ENCODE assay signal across 27 cellular contexts in genomic region chr2:232687382-232688160, GRCh38. TPM values are rescaled to one million over a fixed set of nuclear protein-coding genes. Genes with fewer than 3 reads are reported as not detected.
DNase-seq lines count a peak whose midpoint lies in the region; ATAC-seq, FAIRE-seq and TF ChIP-seq lines count a peak whose summit lies in the region.
"Had no signal": no experiment of that assay in that cellular context is flagged by ENCODE, and none has a peak within 500 bp of the region (broad histone marks: within the 10 kb centered on the region; RNA-seq: fewer than 3 reads in every experiment).

No MANE protein-coding gene starts in this region.

- H3K36me3 ChIP-seq in BLaER1 treated with 17β-estradiol and CSF1 and Interleukin-3, amounts not matched to agents 10 nM and 100 nM = no peaks in the 10 kb centered on the region
- no peaks in the 10 kb centered on the region for H3K36me3 ChIP-seq in KMS-11 (ENCODE audit: insufficient read depth)
- no peaks in the 10 kb centered on the region for H3K36me3 ChIP-seq in K562 (ENCODE audit: control insufficient read depth, insufficient read depth, low read length)

- H4K20me1 ChIP-seq in BLaER1 treated with 17β-estradiol and CSF1 and Interleukin-3, amounts not matched to agents 10 nM and 100 nM = no peaks in the 10 kb centered on the region
- H4K20me1 ChIP-seq in KMS-11 (ENCODE audit: insufficient read depth) (no peaks in the 10 kb centered on the region), K562 (replicated peaks; ENCODE audit: control insufficient read depth, insufficient read depth, low read length) (no peaks in the 10 kb centered on the region)

- H3K9me1 ChIP-seq in K562 (ENCODE audit: control insufficient read depth, insufficient read depth, low read length) = no peaks in the 10 kb centered on the region

- intact Hi-C loops in K562 (cut with micrococcal nuclease) = no loop called here
- intact Hi-C loops in posterior vena cava (cut with DNase I) = no loop called here

- H3K79me2 ChIP-seq in KMS-11 (ENCODE audit: insufficient read depth, low read depth) (no peaks in the 10 kb centered on the region), K562 (ENCODE audit: control insufficient read depth, insufficient read depth, low read length) (no peaks in the 10 kb centered on the region)

- H2AFZ ChIP-seq in KMS-11 (ENCODE audit: low read depth) (peak overlapping the region; percentile 64), K562 (ENCODE audit: low read depth, low read length) (no peak overlapping the region)

- no peak for FAIRE-seq in K562 (lab: Jason Lieb, UNC)
- FAIRE-seq: colon had no signal

- ATAC-seq in K562 = no peak
- no peak for ATAC-seq in activated T-cell treated with anti-CD3 and anti-CD28 coated beads, Interleukin-2, amount 50 U/mL, for 4 hours
- ATAC-seq: activated naive CD4-positive, alpha-beta T cell treated with anti-CD3 and anti-CD28 coated beads, Interleukin-2, amount 50 U/mL, for 72 hours; esophagus mucosa; foreskin keratinocyte; left lobe of liver; T-cell had no signal

- H3K27ac ChIP-seq in BLaER1 treated with 17β-estradiol and CSF1 and Interleukin-3, amounts not matched to agents 10 nM and 100 nM = no peak overlapping the region
- H3K27ac ChIP-seq in KMS-11 = peak overlapping the region; percentile 63
- H3K27ac ChIP-seq in K562 (ENCODE audit: extremely low read depth, low read depth, low read length) = no peak overlapping the region
- H3K27ac ChIP-seq: C4-2B, foreskin keratinocyte had no signal

- no peak for TF ChIP-seq POLR2A in K562 (conservative IDR thresholded peaks at IDR 0.05)

- H3K4me3 Mint-ChIP-seq in immature natural killer cell = no peak overlapping the region
- H3K4me3 Mint-ChIP-seq in activated T-cell treated with anti-CD3 and anti-CD28 coated beads, Interleukin-2, amount 50 U/mL, for 4 hours = no peak overlapping the region
- H3K4me3 Mint-ChIP-seq: naive B cell, T-cell had no signal

- H3K4me1 Mint-ChIP-seq in immature natural killer cell = no peaks in the 10 kb centered on the region
- H3K4me1 Mint-ChIP-seq in activated T-cell treated with anti-CD3 and anti-CD28 coated beads, Interleukin-2, amount 50 U/mL, for 4 hours (ENCODE audit: low read depth) = no peaks in the 10 kb centered on the region
- H3K4me1 Mint-ChIP-seq: naive B cell, T-cell had no signal

- no peak for TF ChIP-seq EP300 in K562 (IDR thresholded peaks at IDR 0.05; ENCODE audit: low read length)

- no TSS peak for BruUV-seq in K562 (replicated peaks; lab: Mats Ljungman, UMichigan)

- H3K36me3 Mint-ChIP-seq in immature natural killer cell = no peaks in the 10 kb centered on the region
- H3K36me3 Mint-ChIP-seq in activated T-cell treated with anti-CD3 and anti-CD28 coated beads, Interleukin-2, amount 50 U/mL, for 4 hours (ENCODE audit: insufficient read depth) = no peaks in the 10 kb centered on the region
- H3K36me3 Mint-ChIP-seq: activated naive CD4-positive, alpha-beta T cell treated with anti-CD3 and anti-CD28 coated beads, Interleukin-2, amount 50 U/mL, for 72 hours; naive B cell; T-cell had no signal

- in situ Hi-C loops in K562 (cut with MboI) = no loop called here

- H3K9me3 ChIP-seq in BLaER1 treated with 17β-estradiol and CSF1 and Interleukin-3, amounts not matched to agents 10 nM and 100 nM (replicated peaks in 1 of 11) = peaks cover 0 to 6% (median 0%) of the 10 kb centered on the region in 11 experiments; a peak in 1 of 22 replicates
- H3K9me3 ChIP-seq in K562 (replicated peaks; ENCODE audit: control insufficient read depth, insufficient read depth, low read depth, low read length) = no peaks in the 10 kb centered on the region
- H3K9me3 ChIP-seq: Caco-2 had no signal

- peaks cover 0 to 7% (median 2%) of the 10 kb centered on the region in 3 donors for H3K27me3 Mint-ChIP-seq in immature natural killer cell (ENCODE audit: low read depth in 3 of 3)
- no peaks in the 10 kb centered on the region for H3K27me3 Mint-ChIP-seq in activated T-cell treated with anti-CD3 and anti-CD28 coated beads, Interleukin-2, amount 50 U/mL, for 4 hours (ENCODE audit: low read depth)

- TF ChIP-seq CTCF in KMS-11 (conservative IDR thresholded peaks at IDR 0.05; ENCODE audit: low read depth, low read length) (no peak), K562 (IDR thresholded peaks at IDR 0.05 in 2 of 3, conservative IDR thresholded peaks at IDR 0.05 in 1 of 3; ENCODE audit: insufficient read depth in 2 of 3, low read depth in 1 of 3, low read length in 3 of 3) (no peak)

- DNase-seq in K562 (ENCODE audit: extremely low read depth in 1 of 4, low spot score in 3 of 4) = no peak
- peak; percentile 50 for DNase-seq in posterior vena cava (ENCODE audit: low spot score)
- DNase-seq in hippocampal formation (lab: John Stamatoyannopoulos, UW) = no peak
- no peak for DNase-seq in immature natural killer cell
- DNase-seq in activated T-cell treated with anti-CD3 and anti-CD28 coated beads, Interleukin-2, amount 50 U/mL, for 4 hours = no peak
- DNase-seq: activated CD4-positive, alpha-beta T cell treated with anti-CD3 and anti-CD28 coated beads, Interleukin-2, amount 50 U/mL, for 48 hours; activated CD4-positive, CD25-positive, alpha-beta regulatory T cell; Caco-2; DND-41; foreskin keratinocyte; H7; mesendoderm; naive B cell; NCI-H2081; nucleus accumbens; stimulated activated CD4-positive, alpha-beta T cell treated with anti-CD3 and anti-CD28 coated beads, Interleukin-2, amount 100 ng/mL, for 24 hours; T-cell; trophoblast cell had no signal

- H3K27ac Mint-ChIP-seq in immature natural killer cell = no peak overlapping the region
- H3K27ac Mint-ChIP-seq: activated naive CD4-positive, alpha-beta T cell treated with anti-CD3 and anti-CD28 coated beads, Interleukin-2, amount 50 U/mL, for 72 hours had no signal

- no peak overlapping the region for H3K4me3 ChIP-seq in BLaER1 treated with 17β-estradiol and CSF1 and Interleukin-3, amounts not matched to agents 10 nM and 100 nM
- H3K4me3 ChIP-seq in KMS-11 (IDR thresholded peaks at IDR 0.05; ENCODE audit: insufficient read depth, low read depth, low read length) (no peak overlapping the region), K562 (no peak overlapping the region)
- H3K4me3 ChIP-seq: smooth muscle cell had no signal

- peak overlapping the region in 7 of 11 experiments; percentile 5 to 59 (median 38); a peak in 13 of 22 replicates for H3K4me2 ChIP-seq in BLaER1 treated with 17β-estradiol and CSF1 and Interleukin-3, amounts not matched to agents 10 nM and 100 nM
- H3K4me2 ChIP-seq in KMS-11 = peak overlapping the region; percentile 95
- H3K4me2 ChIP-seq in K562 (ENCODE audit: insufficient read depth, low read length) = no peak overlapping the region
- H3K4me2 ChIP-seq: smooth muscle cell had no signal

- POLR2A ChIA-PET in K562 (lab: Yijun Ruan, JAX) = no interaction called here

- no peaks in the 10 kb centered on the region for H3K9me3 Mint-ChIP-seq in immature natural killer cell
- no peaks in the 10 kb centered on the region for H3K9me3 Mint-ChIP-seq in activated T-cell treated with anti-CD3 and anti-CD28 coated beads, Interleukin-2, amount 50 U/mL, for 4 hours
- H3K9me3 Mint-ChIP-seq: T-cell had no signal

- peaks cover 0 to 13% (median 9%) of the 10 kb centered on the region in 10 experiments; a peak in 14 of 20 replicates for H3K4me1 ChIP-seq in BLaER1 treated with 17β-estradiol and CSF1 and Interleukin-3, amounts not matched to agents 10 nM and 100 nM
- peaks cover 34% of the 10 kb centered on the region for H3K4me1 ChIP-seq in KMS-11 (ENCODE audit: low read depth, poor library complexity, severe bottlenecking)
- H3K4me1 ChIP-seq in K562 (replicated peaks in 1 of 2; ENCODE audit: control insufficient read depth in 2 of 2, insufficient read depth in 2 of 2, low read length in 2 of 2) = no peaks in the 10 kb centered on the region; a peak in 2 of 5 replicates
- H3K4me1 ChIP-seq: Caco-2, foreskin keratinocyte had no signal

- CTCF ChIA-PET in K562 (lab: Yijun Ruan, JAX; ENCODE audit: low intra/inter-chr PET ratio) = no interaction called here

- WGBS in K562 (ENCODE audit: insufficient coverage, low coverage, missing lambda C conversion rate) = 11% methylated on average over 9 of the region's 11 CpGs

- H3K27me3 ChIP-seq in BLaER1 treated with 17β-estradiol and CSF1 and Interleukin-3, amounts not matched to agents 10 nM and 100 nM = no peaks in the 10 kb centered on the region
- H3K27me3 ChIP-seq in KMS-11 (ENCODE audit: insufficient read depth, low read depth) (no peaks in the 10 kb centered on the region), K562 (ENCODE audit: control insufficient read depth in 2 of 2, insufficient read depth in 2 of 2, low read length in 2 of 2) (no peaks in the 10 kb centered on the region; a peak in 2 of 5 replicates)

- TF ChIP-seq RAD21 in K562 (CRISPR knock-in tag; conservative IDR thresholded peaks at IDR 0.05 in 1 of 2, IDR thresholded peaks at IDR 0.05 in 1 of 2) = no peak

- 0 out of 22 replicates have a peak overlapping the region, but pooled peaks of 1 of the 11 experiments have one; percentile 18 for H3K9ac ChIP-seq in BLaER1 treated with 17β-estradiol and CSF1 and Interleukin-3, amounts not matched to agents 10 nM and 100 nM
- H3K9ac ChIP-seq in KMS-11 (peak overlapping the region; percentile 35; the same call in 1 of the 2 replicates), K562 (ENCODE audit: insufficient read depth in 1 of 2, low read depth in 2 of 2, low read length in 2 of 2) (no peak overlapping the region)

RNA-seq across cellular contexts. Expression of gene GIGYF2, which starts 9.6 kb away (rescaled TPM):
- 104 and 257 TPM in 2 replicates for total RNA-seq in K562 (2011; cell fraction: chromatin; rRNA removed; ENCODE audit: low replicate concordance)
- total RNA-seq in K562 (2011; cell fraction: nucleolus; rRNA removed) = 46.5 and 65.3 TPM in 2 replicates
- total RNA-seq in K562 (2011; cell fraction: nucleoplasm; rRNA removed) = 98.1 and 157 TPM in 2 replicates
- total RNA-seq in K562 (2014; rRNA removed) = 29.2 and 35.9 TPM in 2 replicates
- total RNA-seq in K562 (2014; rRNA removed; fragmentation: Illumina TruSeq; extraction: Trizol) = 50.6 and 51.9 TPM in 2 replicates
- total RNA-seq in K562 (2015; rRNA removed; fragmentation: Illumina TruSeq; extraction: Trizol) = 45.3 and 52.7 TPM in 2 replicates
- total RNA-seq in K562 (2021) = 36.0 and 37.3 TPM in 2 replicates
- polyA plus RNA-seq in K562 (2011; rRNA removed) = 37.3 and 38.4 TPM in 2 replicates
- polyA plus RNA-seq in K562 (2011; cell fraction: cytosol; rRNA removed) = 29.6 and 32.4 TPM in 2 replicates
- 33.0 and 35.7 TPM in 2 replicates for polyA plus RNA-seq in K562 (2011; cell fraction: nucleus; rRNA removed)
- polyA plus RNA-seq in K562 (2012) = 23.1 and 28.2 TPM in 2 replicates
- 32.6 and 34.0 TPM in 2 replicates for polyA plus RNA-seq in K562 (2014; fragmentation: Illumina TruSeq; extraction: Trizol)
- 10 to 100 TPM; 12.7 to 16.8 TPM for polyA plus RNA-seq in K562 (2014; fragmentation: Nextera tagmentation; extraction: Ambion mirVana)
- polyA plus RNA-seq in K562 (2014; rRNA removed) = 32.4 and 34.9 TPM in 2 replicates
- 101 and 120 TPM in 2 replicates for polyA minus RNA-seq in K562 (2011; rRNA and poly(A)+ RNA removed)
- polyA minus RNA-seq in K562 (2011; cell fraction: cytosol; rRNA and poly(A)+ RNA removed) = 29.8 and 43.8 TPM in 2 replicates
- 49.7 and 71.2 TPM in 2 replicates for polyA minus RNA-seq in K562 (2011; cell fraction: nucleus; rRNA and poly(A)+ RNA removed)
- total RNA-seq in posterior vena cava = 10 to 100 TPM; 60.3 to 66.7 TPM
- 10 to 100 TPM in 2 of 3 donors, 1 to 10 TPM in 1; 7.8 to 41.3 (median 13.0) TPM for polyA plus RNA-seq in immature natural killer cell
- 10 to 100 TPM; 44.1 to 53.7 (median 47.4) TPM for total RNA-seq in activated T-cell treated with anti-CD3 and anti-CD28 coated beads, Interleukin-2, amount 50 U/mL, for 4 hours

RNA-seq across cellular contexts. Expression of gene EFHD1, which starts 54.2 kb away (rescaled TPM):
- total RNA-seq in K562 (2011; cell fraction: chromatin; rRNA removed; ENCODE audit: low replicate concordance) = 0.65 TPM in 1 of 2 replicates, not detected in the other
- total RNA-seq in K562 (2011; cell fraction: nucleolus; rRNA removed) = 0.53 and 0.67 TPM in 2 replicates
- total RNA-seq in K562 (2011; cell fraction: nucleoplasm; rRNA removed) = 0.37 and 0.46 TPM in 2 replicates
- total RNA-seq in K562 (2014; rRNA removed) (1.7 and 2.4 TPM in 2 replicates), K562 (2014; rRNA removed; fragmentation: Illumina TruSeq; extraction: Trizol) (1.7 and 2.0 TPM in 2 replicates), K562 (2015; rRNA removed; fragmentation: Illumina TruSeq; extraction: Trizol) (1.5 and 1.6 TPM in 2 replicates), K562 (2021) (5.1 and 5.2 TPM in 2 replicates), posterior vena cava (10 to 100 TPM; 42.2 to 69.7 TPM)
- polyA plus RNA-seq in K562 (2011; rRNA removed) (1.2 TPM in 2 replicates), K562 (2014; fragmentation: Illumina TruSeq; extraction: Trizol) (5.9 and 9.1 TPM in 2 replicates), K562 (2014; fragmentation: Nextera tagmentation; extraction: Ambion mirVana) (1 to 10 TPM in 1 of 2 experiments, under 1 TPM in 1; 0.66 to 1.2 TPM), K562 (2014; rRNA removed) (2.8 and 3.1 TPM in 2 replicates), immature natural killer cell (under 1 TPM in 1 of 3 donors, not detected in 2; 0.71 TPM)
- 1.4 and 2.0 TPM in 2 replicates for polyA plus RNA-seq in K562 (2011; cell fraction: cytosol; rRNA removed)
- 0.34 and 0.41 TPM in 2 replicates for polyA plus RNA-seq in K562 (2011; cell fraction: nucleus; rRNA removed)
- polyA plus RNA-seq in K562 (2012) = 5.0 and 20.1 TPM in 2 replicates
- 0.69 and 0.98 TPM in 2 replicates for polyA minus RNA-seq in K562 (2011; rRNA and poly(A)+ RNA removed)
- polyA minus RNA-seq in K562 (2011; cell fraction: cytosol; rRNA and poly(A)+ RNA removed) = 0.57 TPM in 1 of 2 replicates, not detected in the other
- not detected in 2 replicates for polyA minus RNA-seq in K562 (2011; cell fraction: nucleus; rRNA and poly(A)+ RNA removed)
- total RNA-seq in activated T-cell treated with anti-CD3 and anti-CD28 coated beads, Interleukin-2, amount 50 U/mL, for 4 hours = under 1 TPM; 0.16 to 0.69 (median 0.35) TPM
- total RNA-seq: bronchial epithelial cell, foreskin keratinocyte had no signal
- polyA plus RNA-seq: foreskin keratinocyte had no signal

Comparison
In these comparisons a context has a peak if more than half of its experiments do, and no peak if none do; other contexts are left out.
1. RNA of gene EFHD1, which starts 54.2 kb away (total RNA-seq): 42.2 to 69.7 TPM in posterior vena cava; 0.37 to 5.2 TPM in K562 and 0.16 to 0.69 TPM in activated T-cell treated with anti-CD3 and anti-CD28 coated beads, Interleukin-2, amount 50 U/mL, for 4 hours; every median in the first group is over 4 times any median in the second.